8 cellular contexts compared by ENCODE assay signal in genomic region chr15:70488002-70488605, GRCh38.
DNase-seq lines count a peak whose midpoint lies in the region; ATAC-seq lines count a peak whose summit lies in the region.

No MANE protein-coding gene starts in this region.

- peaks cover 90% of the 10 kb centered on the region for H3K27me3 Mint-ChIP-seq in activated naive CD4-positive, alpha-beta T cell treated with anti-CD3 and anti-CD28 coated beads, Interleukin-2, amount 10 ng/mL, durations not matched to agents 7 days and 5 days

- no peaks in the 10 kb centered on the region for H3K9me3 Mint-ChIP-seq in activated naive CD4-positive, alpha-beta T cell treated with anti-CD3 and anti-CD28 coated beads, Interleukin-2, amount 10 ng/mL, durations not matched to agents 7 days and 5 days

- ATAC-seq in HG03108 (IDR thresholded peaks at IDR 0.05; ENCODE audit: unreplicated experiment): no peak

- no peak overlapping the region for H3K27ac Mint-ChIP-seq in activated naive CD4-positive, alpha-beta T cell treated with anti-CD3 and anti-CD28 coated beads, Interleukin-2, amount 10 ng/mL, durations not matched to agents 7 days and 5 days

- H3K4me3 Mint-ChIP-seq in activated naive CD4-positive, alpha-beta T cell treated with anti-CD3 and anti-CD28 coated beads, Interleukin-2, amount 10 ng/mL, durations not matched to agents 7 days and 5 days: no peak overlapping the region

- CTCF ChIA-PET in activated naive CD4-positive, alpha-beta T cell treated with anti-CD3 and anti-CD28 coated beads, Interleukin-2, amount 10 ng/mL, durations not matched to agents 7 days and 5 days (lab: Charles Lee): interaction anchor here (0.6 to 10.5 kb wide), 19 partner anchors 9 to 1026 kb away, joined by 3 to 223 read pairs (median 3); no protein-coding TSS in a partner anchor

- intact Hi-C loops in head of caudate nucleus (cut with DNase I) (loop anchor here (5.0 to 10.0 kb wide), 2 partner anchors 913 to 1011 kb away; no protein-coding TSS in a partner anchor), posterior cingulate gyrus (cut with DNase I) (loop anchor here (2.0 to 5.0 kb wide), 3 partner anchors 911 to 1013 kb away; no protein-coding TSS in a partner anchor)

- DNase-seq in COLO668 (lab: John Stamatoyannopoulos, UW; ENCODE audit: unreplicated experiment): peak; percentile 56
- DNase-seq in HUDEP-2 (lab: John Stamatoyannopoulos, UW; ENCODE audit: unreplicated experiment in 76 of 76): peak in 52 of 76 experiments; percentile 8 to 72 (median 36)
- peak; percentile 76 for DNase-seq in SK-N-DZ (ENCODE audit: low spot score)
- DNase-seq in activated naive CD4-positive, alpha-beta T cell treated with anti-CD3 and anti-CD28 coated beads, Interleukin-2, amount 10 ng/mL, durations not matched to agents 7 days and 5 days: peak; percentile 82
- peak in 41 of 42 donors; percentile 51 to 90 (median 79) for DNase-seq in head of caudate nucleus
- peak; percentile 55 to 96 (median 78) for DNase-seq in posterior cingulate gyrus
- no peak for DNase-seq in cerebellar nuclear complex (lab: John Stamatoyannopoulos, UW)

- H3K4me1 Mint-ChIP-seq in activated naive CD4-positive, alpha-beta T cell treated with anti-CD3 and anti-CD28 coated beads, Interleukin-2, amount 10 ng/mL, durations not matched to agents 7 days and 5 days: peaks cover 45% of the 10 kb centered on the region

- no peaks in the 10 kb centered on the region for H3K36me3 Mint-ChIP-seq in activated naive CD4-positive, alpha-beta T cell treated with anti-CD3 and anti-CD28 coated beads, Interleukin-2, amount 10 ng/mL, durations not matched to agents 7 days and 5 days

Comparison
In these comparisons a context has a peak if more than half of its experiments do, and no peak if none do; other contexts are left out.
1. DNase-seq: peak in COLO668 (single experiment), HUDEP-2 (52 of 76), SK-N-DZ (single experiment), activated naive CD4-positive, alpha-beta T cell treated with anti-CD3 and anti-CD28 coated beads, Interleukin-2, amount 10 ng/mL, durations not matched to agents 7 days and 5 days (single experiment), head of caudate nucleus (41 of 42) and posterior cingulate gyrus (10 of 10); none in cerebellar nuclear complex (0 of 2).